In genomic region chr12:51028126-51028810, GRCh38 we compare ENCODE assay signal across 9 cellular contexts. TPM values are rescaled to one million over a fixed set of nuclear protein-coding genes. Genes with fewer than 3 reads are reported as not detected.
DNase-seq lines count a peak whose midpoint lies in the region; ATAC-seq and TF ChIP-seq lines count a peak whose summit lies in the region.
"Had no signal": no experiment of that assay in that cellular context is flagged by ENCODE, and none has a peak within 500 bp of the region (broad histone marks: within the 10 kb centered on the region; RNA-seq: fewer than 3 reads in every experiment).

No MANE protein-coding gene starts in this region.

- peaks cover 37% of the 10 kb centered on the region for H3K4me1 ChIP-seq in DND-41 (ENCODE audit: insufficient read depth, low read length)
- H3K4me1 ChIP-seq in HUES64 (ENCODE audit: insufficient read depth, low read length): peaks cover 28% of the 10 kb centered on the region
- H3K4me1 ChIP-seq in PC-3 (ENCODE audit: insufficient read depth, low read length): peaks cover 34% of the 10 kb centered on the region
- H3K4me1 ChIP-seq in colonic mucosa: no peaks in the 10 kb centered on the region

- POLR2A ChIA-PET in PC-3 (lab: Charles Lee; ENCODE audit: unreplicated experiment): no interaction called here

- H3K9me3 ChIP-seq in DND-41 (ENCODE audit: insufficient read depth, low read length, severe bottlenecking) (no peaks in the 10 kb centered on the region), HUES64 (ENCODE audit: insufficient read depth, low read depth, low read length) (no peaks in the 10 kb centered on the region), PC-3 (ENCODE audit: low read length) (no peaks in the 10 kb centered on the region), colonic mucosa (no peaks in the 10 kb centered on the region)

- H4K20me1 ChIP-seq in DND-41 (ENCODE audit: insufficient read depth, low read length) (peaks cover 2% of the 10 kb centered on the region; the same call in 1 of the 2 replicates), PC-3 (ENCODE audit: low read length) (no peaks in the 10 kb centered on the region)

- H3K79me2 ChIP-seq in DND-41 (ENCODE audit: insufficient read depth, low read length) (peaks cover 33% of the 10 kb centered on the region), PC-3 (ENCODE audit: low read length) (peaks cover 26% of the 10 kb centered on the region)

- no peaks in the 10 kb centered on the region for H3F3A ChIP-seq in PC-3 (ENCODE audit: low read length, unreplicated experiment)

- no peaks in the 10 kb centered on the region for H3K27me3 ChIP-seq in DND-41 (ENCODE audit: insufficient read depth, low read length, poor library complexity)
- no peaks in the 10 kb centered on the region for H3K27me3 ChIP-seq in HUES64 (ENCODE audit: insufficient read depth, low read length)
- H3K27me3 ChIP-seq in PC-3 (ENCODE audit: low read length): no peaks in the 10 kb centered on the region
- H3K27me3 ChIP-seq in colonic mucosa: no peaks in the 10 kb centered on the region

- no peak overlapping the region for H3K4me2 ChIP-seq in DND-41 (ENCODE audit: insufficient read depth, low read length)
- H3K4me2 ChIP-seq in PC-3 (ENCODE audit: low read length): peak overlapping the region; percentile 53

- intact Hi-C loops in PC-3 (cut with micrococcal nuclease): loop anchor here (1.0 kb wide), 1 partner anchor 203 kb away; no protein-coding TSS in a partner anchor
- intact Hi-C loops in colonic mucosa (cut with DNase I): no loop called here

- H2AFZ ChIP-seq in DND-41 (ENCODE audit: low read depth, low read length) (no peak overlapping the region), PC-3 (ENCODE audit: low read length) (peak overlapping the region; percentile 66)

- no peaks in the 10 kb centered on the region for H3K9me2 ChIP-seq in PC-3 (replicated peaks; ENCODE audit: low read length)

- WGBS in HUES64: 41% methylated on average over 9 of the region's 9 CpGs

- H3K9ac ChIP-seq in DND-41 (ENCODE audit: low read depth, low read length) (no peak overlapping the region), HUES64 (ENCODE audit: low read depth, low read length) (no peak overlapping the region), PC-3 (ENCODE audit: low read length) (no peak overlapping the region), colonic mucosa (ENCODE audit: low read depth in 2 of 2, low read length in 2 of 2) (no peak overlapping the region)

- TF ChIP-seq CTCF in DND-41 (IDR thresholded peaks at IDR 0.05; ENCODE audit: borderline replicate concordance, extremely low read depth, low read length, poor library complexity, severe bottlenecking): peak; percentile 71
- TF ChIP-seq CTCF in PC-3 (conservative IDR thresholded peaks at IDR 0.05; ENCODE audit: low read depth, low read length): peak; percentile 69
- TF ChIP-seq CTCF in colonic mucosa (IDR thresholded peaks at IDR 0.05): peak; percentile 25

- H3K36me3 ChIP-seq in DND-41 (ENCODE audit: insufficient read depth, low read length) (peaks cover 5% of the 10 kb centered on the region; the same call in 1 of the 2 replicates), HUES64 (ENCODE audit: insufficient read depth, low read length) (no peaks in the 10 kb centered on the region), PC-3 (ENCODE audit: low read depth, low read length) (no peaks in the 10 kb centered on the region), colonic mucosa (no peaks in the 10 kb centered on the region)

- H3K4me3 ChIP-seq in DND-41 (ENCODE audit: low read depth in 1 of 2, low read length in 2 of 2) (no peak overlapping the region), HUES64 (ENCODE audit: low read length) (peak overlapping the region; percentile 14; the same call in 1 of the 2 replicates), PC-3 (ENCODE audit: low read length) (peak overlapping the region; percentile 13; the same call in 1 of the 2 replicates), colonic mucosa (no peak overlapping the region)

- ATAC-seq in DND-41 (ENCODE audit: insufficient read depth, low read depth): no peak
- peak; percentile 34 for ATAC-seq in PC-3
- no peak for ATAC-seq in HG03354 (IDR thresholded peaks at IDR 0.05; ENCODE audit: poor library complexity, severe bottlenecking, unreplicated experiment)
- no peak for ATAC-seq in GM18868 (IDR thresholded peaks at IDR 0.05; ENCODE audit: unreplicated experiment)

- DNase-seq in DND-41: peak; percentile 33
- peak; percentile 75 for DNase-seq in PC-3
- DNase-seq in colonic mucosa: peak; percentile 59
- DNase-seq in myocyte (ENCODE audit: low read depth): peak; percentile 64
- no peak for DNase-seq in HK-2 (ENCODE audit: unreplicated experiment)
- DNase-seq: activated B cell treated with CpG ODN at 0.5 μM for 24 hours had no signal

- H3K27ac ChIP-seq in DND-41 (ENCODE audit: low read length): no peak overlapping the region
- no peak overlapping the region for H3K27ac ChIP-seq in HUES64 (ENCODE audit: low read depth, low read length)
- H3K27ac ChIP-seq in PC-3 (ENCODE audit: low read length): no peak overlapping the region
- no peak overlapping the region for H3K27ac ChIP-seq in colonic mucosa

- CTCF ChIA-PET in PC-3 (lab: Charles Lee): interaction anchor here (0.6 to 1.7 kb wide), 7 partner anchors 15 to 263 kb away, joined by 3 to 9 read pairs (median 5); no protein-coding TSS in a partner anchor

- BruUV-seq in PC-3 (replicated peaks; lab: Mats Ljungman, UMichigan): no TSS peak

RNA-seq across cellular contexts. Expression of gene SLC11A2, which starts 2.1 kb away (rescaled TPM):
- 36.2 TPM for polyA plus RNA-seq in HUES64 (2013, experiment 1 of 2)
- 31.1 TPM for polyA plus RNA-seq in HUES64 (2013, experiment 2 of 2)
- total RNA-seq in PC-3 (2014; rRNA removed) (28.4 and 38.8 TPM in 2 replicates), colonic mucosa (10 to 100 TPM; 51.6 to 52.0 TPM), myocyte (35.3 and 54.9 TPM in 2 replicates)
- 33.7 TPM for polyA plus RNA-seq in myocyte (2012)

RNA-seq across cellular contexts. Expression of gene LETMD1, which starts 19.9 kb away (rescaled TPM):
- polyA plus RNA-seq in HUES64 (2013, experiment 1 of 2): 22.8 TPM
- 22.4 TPM for polyA plus RNA-seq in HUES64 (2013, experiment 2 of 2)
- total RNA-seq in PC-3 (2014; rRNA removed) (46.9 and 47.1 TPM in 2 replicates), colonic mucosa (10 to 100 TPM; 54.8 to 67.8 TPM), myocyte (33.4 and 39.8 TPM in 2 replicates)
- polyA plus RNA-seq in myocyte (2012): 49.2 TPM

RNA-seq across cellular contexts. Expression of gene CSRNP2, which starts 55.1 kb away (rescaled TPM):
- 17.3 TPM for polyA plus RNA-seq in HUES64 (2013, experiment 1 of 2)
- polyA plus RNA-seq in HUES64 (2013, experiment 2 of 2): 19.9 TPM
- 18.9 and 23.3 TPM in 2 replicates for total RNA-seq in PC-3 (2014; rRNA removed)
- 10 to 100 TPM; 13.6 to 17.1 TPM for total RNA-seq in colonic mucosa
- 33.5 and 40.0 TPM in 2 replicates for total RNA-seq in myocyte
- 31.9 TPM for polyA plus RNA-seq in myocyte (2012)

Comparison
In these comparisons a context has a peak if more than half of its experiments do, and no peak if none do; other contexts are left out.
1. H3K4me3 ChIP-seq: peak in HUES64 (single experiment) and PC-3 (single experiment); none in DND-41 (0 of 2) and colonic mucosa (single experiment).
2. Peak in every context shown above with its lines, with median percentiles within 50 percentile points of each other: CTCF ChIP-seq.